In the genomic region with DNA sequence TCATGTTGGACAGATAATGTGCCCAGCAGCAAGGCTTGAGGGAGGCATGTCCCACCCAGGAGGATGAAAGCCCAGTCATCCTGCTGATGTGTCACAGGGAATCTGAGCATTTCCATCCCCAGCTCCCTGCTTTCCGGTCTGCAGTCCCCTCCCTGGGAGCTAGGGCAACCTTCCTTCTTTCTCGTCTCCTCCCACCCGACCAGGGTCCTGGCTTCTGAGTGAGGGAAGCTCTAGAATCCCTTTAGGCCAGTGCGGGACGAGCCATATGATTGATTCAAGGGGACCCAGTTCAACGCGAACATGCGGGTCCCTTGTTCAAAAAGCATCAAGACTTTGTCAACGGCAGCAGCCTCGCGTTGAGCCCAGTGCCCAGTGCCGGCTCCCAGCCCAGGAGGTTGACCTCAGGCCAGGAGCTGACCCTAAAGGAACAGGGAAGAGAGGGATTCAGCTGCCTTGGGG, we compare ENCODE assay signal across 29 cellular contexts.
DNase-seq lines count a peak whose midpoint lies in the region; ATAC-seq, FAIRE-seq and TF ChIP-seq lines count a peak whose summit lies in the region.
"Had no signal": no experiment of that assay in that cellular context is flagged by ENCODE, and none has a peak within 500 bp of the region (broad histone marks: within the 10 kb centered on the region; RNA-seq: fewer than 3 reads in every experiment).

No MANE protein-coding gene starts in this region.

- CTCF ChIA-PET in H1 (lab: Charles Lee; ENCODE audit: partially characterized antibody): interaction anchor here (0.6 to 2.2 kb wide), 10 partner anchors 8 to 869 kb away, joined by 3 to 6 read pairs (median 3); no protein-coding TSS in a partner anchor

- H3K4me1 ChIP-seq in H1 (replicated peaks in 1 of 4; ENCODE audit: control insufficient read depth in 3 of 4, insufficient read depth in 4 of 4, low read length in 3 of 4): peaks cover 0 to 15% (median 7%) of the 10 kb centered on the region in 4 experiments; a peak in 4 of 7 replicates
- H3K4me1 ChIP-seq in neural progenitor cell: peaks cover 6% of the 10 kb centered on the region
- no peaks in the 10 kb centered on the region for H3K4me1 ChIP-seq in Karpas-422 (ENCODE audit: low read length)
- H3K4me1 ChIP-seq: gastrocnemius medialis, right atrium auricular region had no signal

- H4K5ac ChIP-seq in H1 (ENCODE audit: insufficient read length, low read depth, low read length): no peak overlapping the region

- no peak overlapping the region for H3K27ac ChIP-seq in H1 (ENCODE audit: low read depth, low read length)
- no peak overlapping the region for H3K27ac ChIP-seq in neural progenitor cell
- H3K27ac ChIP-seq in Karpas-422 (ENCODE audit: low read length): no peak overlapping the region
- H3K27ac ChIP-seq: 22Rv1, gastrocnemius medialis, hepatocyte, pancreas, right atrium auricular region, RWPE1, suprapubic skin had no signal

- no peak for TF ChIP-seq POLR2A in H1 (IDR thresholded peaks at IDR 0.05; ENCODE audit: control extremely low read depth in 1 of 2, low read depth in 2 of 2, low read length in 2 of 2)

- H3K4me3 ChIP-seq in H1 (ENCODE audit: extremely low read depth in 1 of 4, insufficient read depth in 2 of 4, low read depth in 3 of 4, low read length in 4 of 4) (no peak overlapping the region), neural progenitor cell (no peak overlapping the region), Karpas-422 (ENCODE audit: low read length) (no peak overlapping the region)
- H3K4me3 ChIP-seq: gastrocnemius medialis, hepatocyte, pancreas, right atrium auricular region, suprapubic skin had no signal

- no peak overlapping the region for H2BK5ac ChIP-seq in H1 (ENCODE audit: low read depth, low read length)

- no peaks in the 10 kb centered on the region for H3K36me3 ChIP-seq in H1 (ENCODE audit: control insufficient read depth in 2 of 4, insufficient read depth in 4 of 4, low read length in 3 of 4)
- no peaks in the 10 kb centered on the region for H3K36me3 ChIP-seq in neural progenitor cell
- H3K36me3 ChIP-seq in Karpas-422 (ENCODE audit: insufficient read depth, low read length): no peaks in the 10 kb centered on the region
- H3K36me3 ChIP-seq: gastrocnemius medialis, pancreas, right atrium auricular region, suprapubic skin had no signal

- no peak overlapping the region for H2AK5ac ChIP-seq in H1 (ENCODE audit: low read depth, low read length)

- H3K23me2 ChIP-seq in H1 (ENCODE audit: low read depth, low read length): no peaks in the 10 kb centered on the region

- H3K79me2 ChIP-seq in H1 (ENCODE audit: control insufficient read depth in 1 of 2, insufficient read depth in 2 of 2, low read length in 2 of 2) (no peaks in the 10 kb centered on the region), neural progenitor cell (ENCODE audit: low read depth) (no peaks in the 10 kb centered on the region), Karpas-422 (ENCODE audit: low read length) (no peaks in the 10 kb centered on the region)
- H3K79me2 ChIP-seq: hepatocyte had no signal

- peaks cover 6% of the 10 kb centered on the region for H3K4me1 Mint-ChIP-seq in neural progenitor cell
- H3K4me1 Mint-ChIP-seq: CD4-positive, CD25-positive, alpha-beta regulatory T cell; natural killer cell had no signal

- POLR2A ChIA-PET in H1 (lab: Charles Lee; ENCODE audit: partially characterized antibody): no interaction called here

- H2AFZ ChIP-seq in H1 (ENCODE audit: low read length): no peak overlapping the region
- no peak overlapping the region for H2AFZ ChIP-seq in neural progenitor cell (replicated peaks)
- no peak overlapping the region for H2AFZ ChIP-seq in Karpas-422 (ENCODE audit: low read length)
- H2AFZ ChIP-seq: hepatocyte had no signal

- H4K91ac ChIP-seq in H1 (replicated peaks; ENCODE audit: insufficient read length, low read length): peak overlapping the region; percentile 20

- H3K9me3 ChIP-seq in H1 (ENCODE audit: insufficient read depth in 2 of 2, low read depth in 1 of 2, low read length in 1 of 2): peaks cover 0 to under 1% of the 10 kb centered on the region in 2 experiments; a peak in 2 of 4 replicates
- no peaks in the 10 kb centered on the region for H3K9me3 ChIP-seq in neural progenitor cell (ENCODE audit: low read depth)
- H3K9me3 ChIP-seq in Karpas-422 (ENCODE audit: low read length): no peaks in the 10 kb centered on the region
- H3K9me3 ChIP-seq: gastrocnemius medialis, pancreas, right atrium auricular region, suprapubic skin had no signal

- H3K27me3 ChIP-seq in H1 (replicated peaks in 1 of 4; ENCODE audit: control insufficient read depth in 3 of 4, extremely low read depth in 1 of 4, insufficient read depth in 3 of 4, low read length in 3 of 4): no peaks in the 10 kb centered on the region
- H3K27me3 ChIP-seq in neural progenitor cell: no peaks in the 10 kb centered on the region
- H3K27me3 ChIP-seq in Karpas-422 (ENCODE audit: low read length): no peaks in the 10 kb centered on the region
- H3K27me3 ChIP-seq: hepatocyte, pancreas, right atrium auricular region had no signal

- H3K27me3 Mint-ChIP-seq in neural progenitor cell (ENCODE audit: insufficient read depth, low read depth): peaks cover 4% of the 10 kb centered on the region

- H3K4ac ChIP-seq in H1 (replicated peaks; ENCODE audit: insufficient read length, low read depth, low read length): no peak overlapping the region

- 84% methylated on average over 12 of the region's 12 CpGs; no CpG with 5 or more reads in 1 of the 2 experiments for WGBS in H1 (ENCODE audit: extremely low coverage in 1 of 2, insufficient coverage in 1 of 2, insufficient read length in 1 of 2, insufficient replicate concordance in 2 of 2, low coverage in 1 of 2, low lambda C conversion rate in 2 of 2, missing lambda C conversion rate in 1 of 2), 2 experiments

- no peaks in the 10 kb centered on the region for H3K79me1 ChIP-seq in H1 (ENCODE audit: low read depth, low read length)

- H4K20me1 ChIP-seq in H1 (replicated peaks in 1 of 2; ENCODE audit: control insufficient read depth in 1 of 2, insufficient read depth in 2 of 2, low read length in 2 of 2): no peaks in the 10 kb centered on the region
- H4K20me1 ChIP-seq in neural progenitor cell (ENCODE audit: low read depth): no peaks in the 10 kb centered on the region
- no peaks in the 10 kb centered on the region for H4K20me1 ChIP-seq in Karpas-422 (ENCODE audit: insufficient read depth, low read depth, low read length)

- DNase-seq in cardiac septum (ENCODE audit: low spot score): peak; percentile 61
- no peak for DNase-seq in Right ventricle myocardium superior
- DNase-seq in H1 (ENCODE audit: low read depth in 1 of 2, low spot score in 2 of 2): no peak
- peak; percentile 27 for DNase-seq in neural progenitor cell (ENCODE audit: low spot score)
- DNase-seq in Karpas-422: no peak
- DNase-seq in cortex of kidney (lab: John Stamatoyannopoulos, UW): no peak
- DNase-seq in stimulated activated CD4-positive, alpha-beta T cell treated with anti-CD3 and anti-CD28 coated beads, Interleukin-4, amount 100 ng/mL, for 24 hours: no peak
- DNase-seq: activated CD4-positive, alpha-beta T cell treated with anti-CD3 and anti-CD28 coated beads for 48 hours; activated gamma-delta T cell treated with Interleukin-2 at 50 U/mL for 16 hours; activated T-cell treated with anti-CD3 and anti-CD28 coated beads, Interleukin-2, amount 50 U/mL, for 4 hours; caudate nucleus; CD4-positive, CD25-positive, alpha-beta regulatory T cell; dermis blood vessel endothelial cell; gastrocnemius medialis; KBM-7; natural killer cell; NCI-H1417 treated with DMSO at 0.1 percent for 48 hours; NCI-H446; stimulated activated CD4-positive, alpha-beta T cell treated with anti-CD3 and anti-CD28 coated beads, Interleukin-4, amount 100 ng/mL, for 4 hours had no signal

- no peaks in the 10 kb centered on the region for H3F3A ChIP-seq in neural progenitor cell (ENCODE audit: low read depth)

- no peak overlapping the region for H3K14ac ChIP-seq in H1 (ENCODE audit: insufficient read length)

- no peak for TF ChIP-seq EP300 in H1 (IDR thresholded peaks at IDR 0.05; ENCODE audit: borderline replicate concordance in 1 of 2, low read depth in 2 of 2, low read length in 2 of 2)

- intact Hi-C loops in cardiac septum (cut with DNase I): no loop called here
- intact Hi-C loops in Right ventricle myocardium superior (cut with DNase I): no loop called here

- H3K9me2 ChIP-seq in Karpas-422 (replicated peaks; ENCODE audit: insufficient read depth, low read length): no peaks in the 10 kb centered on the region

- H3K36me3 Mint-ChIP-seq in neural progenitor cell: no peaks in the 10 kb centered on the region
- H3K36me3 Mint-ChIP-seq: CD4-positive, CD25-positive, alpha-beta regulatory T cell; natural killer cell; stimulated activated memory B cell treated with anti-CD40 and anti-IgM and Interleukin-4, amounts not matched to agents 10 μg/mL and 1 μg/mL and 100 μg/mL, for 72 hours had no signal

- H2BK12ac ChIP-seq in H1 (ENCODE audit: low read depth, low read length): no peak overlapping the region

- ATAC-seq in Right ventricle myocardium superior (ENCODE audit: poor library complexity): no peak
- no peak for ATAC-seq in HG02759 (IDR thresholded peaks at IDR 0.05; ENCODE audit: unreplicated experiment)
- ATAC-seq: activated T-cell treated with anti-CD3 and anti-CD28 coated beads, Interleukin-2, amount 50 U/mL, for 4 hours; gastrocnemius medialis; natural killer cell; SK-N-SH treated with all-trans-retinoic acid at 6 μM for 48 hours; stimulated activated memory B cell treated with anti-CD40 and anti-IgM and Interleukin-4, amounts not matched to agents 10 μg/mL and 1 μg/mL and 100 μg/mL, for 72 hours had no signal

- H3K18ac ChIP-seq in H1 (ENCODE audit: extremely low read depth, low read length): no peak overlapping the region

- TF ChIP-seq RAD21 in H1 (IDR thresholded peaks at IDR 0.05 in 1 of 2, conservative IDR thresholded peaks at IDR 0.05 in 1 of 2; ENCODE audit: low read depth in 2 of 2, low read length in 2 of 2): no peak

- H3K9ac ChIP-seq in H1 (replicated peaks in 1 of 4; ENCODE audit: extremely low read depth in 1 of 4, low read depth in 3 of 4, low read length in 3 of 4) (no peak overlapping the region), neural progenitor cell (no peak overlapping the region), Karpas-422 (ENCODE audit: low read length) (no peak overlapping the region)

- TF ChIP-seq CTCF in H1 (IDR thresholded peaks at IDR 0.05; ENCODE audit: control extremely low read depth in 1 of 3, insufficient read depth in 1 of 3, low read depth in 1 of 3, low read length in 3 of 3) (no peak), neural progenitor cell (IDR thresholded peaks at IDR 0.05) (no peak)

- no peak overlapping the region for H3K4me2 ChIP-seq in H1 (ENCODE audit: insufficient read depth in 1 of 2, low read depth in 2 of 2, low read length in 2 of 2)
- no peak overlapping the region for H3K4me2 ChIP-seq in neural progenitor cell
- H3K4me2 ChIP-seq in Karpas-422 (ENCODE audit: low read depth, low read length, poor library complexity, severe bottlenecking): no peak overlapping the region
- H3K4me2 ChIP-seq: hepatocyte had no signal

- H3K4me3 Mint-ChIP-seq in neural progenitor cell: no peak overlapping the region
- H3K4me3 Mint-ChIP-seq: activated T-cell treated with anti-CD3 and anti-CD28 coated beads, Interleukin-2, amount 50 U/mL, for 4 hours; CD4-positive, CD25-positive, alpha-beta regulatory T cell; natural killer cell; stimulated activated memory B cell treated with anti-CD40 and anti-IgM and Interleukin-4, amounts not matched to agents 10 μg/mL and 1 μg/mL and 100 μg/mL, for 72 hours had no signal

- H2BK15ac ChIP-seq in H1 (ENCODE audit: low read length): no peak overlapping the region

- FAIRE-seq in H1 (lab: Jason Lieb, UNC): no peak
- FAIRE-seq: astrocyte, pancreas had no signal

- no peak overlapping the region for H3K23ac ChIP-seq in H1 (ENCODE audit: insufficient read length)

- peak overlapping the region; percentile 38; the same call in 1 of the 2 replicates for H4K8ac ChIP-seq in H1 (ENCODE audit: extremely low read depth, insufficient read depth, low read length)

- no peak overlapping the region for H3K56ac ChIP-seq in H1 (replicated peaks; ENCODE audit: insufficient read length, low read depth, low read length)

- H2BK120ac ChIP-seq in H1 (replicated peaks; ENCODE audit: low read depth, low read length): no peak overlapping the region

- no peaks in the 10 kb centered on the region for H3K9me3 Mint-ChIP-seq in neural progenitor cell
- H3K9me3 Mint-ChIP-seq: activated T-cell treated with anti-CD3 and anti-CD28 coated beads, Interleukin-2, amount 50 U/mL, for 4 hours; natural killer cell; stimulated activated memory B cell treated with anti-CD40 and anti-IgM and Interleukin-4, amounts not matched to agents 10 μg/mL and 1 μg/mL and 100 μg/mL, for 72 hours had no signal

- no peak overlapping the region for H2BK20ac ChIP-seq in H1 (ENCODE audit: low read length)

- no peak overlapping the region for H3K27ac Mint-ChIP-seq in neural progenitor cell
- H3K27ac Mint-ChIP-seq: CD4-positive, CD25-positive, alpha-beta regulatory T cell; natural killer cell; stimulated activated memory B cell treated with anti-CD40 and anti-IgM and Interleukin-4, amounts not matched to agents 10 μg/mL and 1 μg/mL and 100 μg/mL, for 72 hours had no signal

Comparison
In these comparisons a context has a peak if more than half of its experiments do, and no peak if none do; other contexts are left out.
1. DNase-seq: peak in cardiac septum (single experiment) and neural progenitor cell (single experiment); none in Right ventricle myocardium superior (single experiment), H1 (0 of 2), Karpas-422 (single experiment), cortex of kidney (single experiment) and stimulated activated CD4-positive, alpha-beta T cell treated with anti-CD3 and anti-CD28 coated beads, Interleukin-4, amount 100 ng/mL, for 24 hours (single experiment).